Comparison of ENCODE assay signal across 1 cellular context in genomic region chr19:12052571-12053169, GRCh38.
TF ChIP-seq lines count a peak whose summit lies in the region.

ZNF878 (minus strand) TSS chr19:12052961; CDS start chr19:12052801, 160 bp downstream.

TF ChIP-seq in GM12878, 131 proteins besides CTCF, POLR2A, EP300 and RAD21 (continued from another document and continues in another):
- 0 out of 2 replicates have a peak, but pooled peaks have one; percentile 41 for TF ChIP-seq E2F4 (IDR thresholded peaks at IDR 0.05; ENCODE audit: low read depth, low read length)
- no peak for TF ChIP-seq NFYA (IDR thresholded peaks at IDR 0.05; ENCODE audit: borderline replicate concordance, low read depth, low read length)
- peak; percentile 86 for TF ChIP-seq IKZF1 (conservative IDR thresholded peaks at IDR 0.05)
- TF ChIP-seq KLF5 (IDR thresholded peaks at IDR 0.05; ENCODE audit: partially characterized antibody): peak; percentile 60
- TF ChIP-seq DPF2 (IDR thresholded peaks at IDR 0.05): peak; percentile 87
- no peak for TF ChIP-seq FOS (IDR thresholded peaks at IDR 0.05; ENCODE audit: borderline replicate concordance, extremely low read depth, insufficient read length)
- TF ChIP-seq BCLAF1 (IDR thresholded peaks at IDR 0.05): no peak
- TF ChIP-seq TCF7 (IDR thresholded peaks at IDR 0.05; ENCODE audit: borderline replicate concordance): no peak
- TF ChIP-seq MEF2B (IDR thresholded peaks at IDR 0.05; ENCODE audit: partially characterized antibody, poor library complexity, severe bottlenecking): no peak
- TF ChIP-seq EGR1 (IDR thresholded peaks at IDR 0.05; ENCODE audit: borderline replicate concordance in 1 of 2, low read depth in 2 of 2, low read length in 2 of 2): no peak
- TF ChIP-seq IRF5 (IDR thresholded peaks at IDR 0.05; ENCODE audit: borderline replicate concordance): no peak
- TF ChIP-seq NBN (IDR thresholded peaks at IDR 0.05): peak; percentile 47
- peak; percentile 29 to 45; a peak in 1 of 4 replicates for TF ChIP-seq BHLHE40 (IDR thresholded peaks at IDR 0.05; ENCODE audit: borderline replicate concordance in 1 of 2, low read depth in 2 of 2, low read length in 1 of 2)
- TF ChIP-seq ZSCAN29 (IDR thresholded peaks at IDR 0.05): no peak
- no peak for TF ChIP-seq FOXM1 (IDR thresholded peaks at IDR 0.05; ENCODE audit: low read depth, low read length)
- TF ChIP-seq YY1 (IDR thresholded peaks at IDR 0.05; ENCODE audit: low read depth, low read length): peak; percentile 45; the same call in 1 of the 2 replicates
- no peak for TF ChIP-seq CHD2 (IDR thresholded peaks at IDR 0.05; ENCODE audit: borderline replicate concordance, low read depth, low read length)
- no peak for TF ChIP-seq MYC (IDR thresholded peaks at IDR 0.05; ENCODE audit: insufficient read depth, insufficient read length, insufficient replicate concordance, low read length, severe bottlenecking)
- TF ChIP-seq HDAC6 (IDR thresholded peaks at IDR 0.05; ENCODE audit: unreplicated experiment): no peak
- no peak for TF ChIP-seq ZNF592 (IDR thresholded peaks at IDR 0.05)
- TF ChIP-seq E4F1 (IDR thresholded peaks at IDR 0.05; ENCODE audit: borderline replicate concordance, partially characterized antibody): no peak
- TF ChIP-seq ZNF274 (IDR thresholded peaks at IDR 0.05; ENCODE audit: insufficient read depth, insufficient read length): no peak
- TF ChIP-seq RUNX3 (IDR thresholded peaks at IDR 0.05; ENCODE audit: low read length): no peak; the same call in 1 of the 2 replicates
- peak; percentile 50; the same call in 1 of the 2 replicates for TF ChIP-seq SIN3A (IDR thresholded peaks at IDR 0.05; ENCODE audit: low read depth, low read length)
- TF ChIP-seq ZNF24 (IDR thresholded peaks at IDR 0.05): no peak
- no peak for TF ChIP-seq SMC3 (IDR thresholded peaks at IDR 0.05; ENCODE audit: borderline replicate concordance, low read length)
- peak; percentile 79 for TF ChIP-seq POLR2AphosphoS2 (IDR thresholded peaks at IDR 0.05; ENCODE audit: low read depth, low read length)
- peak; percentile 33; the same call in 1 of the 2 replicates for TF ChIP-seq HDGF (IDR thresholded peaks at IDR 0.05)
- TF ChIP-seq E2F8 (IDR thresholded peaks at IDR 0.05; ENCODE audit: low read depth, partially characterized antibody): no peak
- TF ChIP-seq POLR2AphosphoS5 (IDR thresholded peaks at IDR 0.05; ENCODE audit: low read length): peak; percentile 94
- no peak for TF ChIP-seq NR2C1 (IDR thresholded peaks at IDR 0.05)
- 0 out of 2 replicates have a peak, but pooled peaks have one; percentile 39 for TF ChIP-seq CBX5 (IDR thresholded peaks at IDR 0.05; ENCODE audit: low read depth)
- no peak for TF ChIP-seq RBBP5 (conservative IDR thresholded peaks at IDR 0.05)
- no peak for TF ChIP-seq ASH2L (IDR thresholded peaks at IDR 0.05; ENCODE audit: borderline replicate concordance, low read depth)
- no peak for TF ChIP-seq ZBTB4 (CRISPR knock-in tag; IDR thresholded peaks at IDR 0.05)
- TF ChIP-seq NRF1 (conservative IDR thresholded peaks at IDR 0.05; ENCODE audit: low read depth, low read length): no peak
- TF ChIP-seq RB1 (IDR thresholded peaks at IDR 0.05; ENCODE audit: borderline replicate concordance): peak; percentile 39; the same call in 1 of the 2 replicates
- TF ChIP-seq SREBF1 (IDR thresholded peaks at IDR 0.05; ENCODE audit: low read length): no peak
- TF ChIP-seq EZH2 (IDR thresholded peaks at IDR 0.05; ENCODE audit: borderline replicate concordance, control insufficient read depth, low read depth, low read length): no peak
- TF ChIP-seq NFXL1 (IDR thresholded peaks at IDR 0.05; ENCODE audit: borderline replicate concordance): no peak
- TF ChIP-seq ATF3 (IDR thresholded peaks at IDR 0.05; ENCODE audit: borderline replicate concordance, extremely low read depth, low read depth, low read length): no peak
- peak; percentile 67 for TF ChIP-seq SP1 (IDR thresholded peaks at IDR 0.05; ENCODE audit: low read depth, low read length)
- no peak for TF ChIP-seq PAX8 (IDR thresholded peaks at IDR 0.05)
- TF ChIP-seq ZNF622 (IDR thresholded peaks at IDR 0.05): no peak
- TF ChIP-seq TCF3 (IDR thresholded peaks at IDR 0.05; ENCODE audit: borderline replicate concordance, insufficient read depth, low read depth, low read length): no peak
- TF ChIP-seq SREBF2 (IDR thresholded peaks at IDR 0.05; ENCODE audit: low read length): no peak
